ENCODE assay signal across 22 cellular contexts in the genomic region with DNA sequence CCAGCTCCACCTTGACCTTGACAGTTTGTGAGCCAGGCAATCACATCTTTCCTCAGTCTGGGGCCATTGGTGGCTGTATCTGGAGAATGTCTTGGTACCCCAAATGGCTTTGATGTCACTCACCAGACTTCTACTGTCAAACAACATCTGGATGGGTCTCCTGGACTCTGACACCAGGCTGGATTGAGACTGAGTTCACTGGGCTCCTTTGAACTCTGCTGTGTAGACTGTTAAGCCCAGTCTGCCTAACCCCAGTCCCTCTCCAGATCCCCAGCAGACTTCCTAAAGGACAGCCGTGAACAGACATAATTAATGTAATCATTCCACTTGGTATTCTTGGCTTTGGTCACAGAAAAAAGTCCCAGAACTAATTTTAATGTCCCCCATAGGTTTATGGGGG.
"Had no signal": no experiment of that assay in that cellular context is flagged by ENCODE, and none has a peak within 500 bp of the region (broad histone marks: within the 10 kb centered on the region; RNA-seq: fewer than 3 reads in every experiment).

No MANE protein-coding gene starts in this region.

- H3K9me3 Mint-ChIP-seq: effector memory CD8-positive, alpha-beta T cell; endodermal cell; mesothelial cell of epicardium had no signal

- ATAC-seq: effector memory CD8-positive, alpha-beta T cell; esophagus mucosa; gastrocnemius medialis; heart right ventricle; left cardiac atrium; left lung; left ventricle myocardium superior; lower lobe of right lung; mucosa of descending colon had no signal

- H3K27ac ChIP-seq: coronary artery, epithelial cell of prostate, esophagus squamous epithelium, gastrocnemius medialis, heart right ventricle, left lung, lower lobe of right lung had no signal

- H3K4me1 ChIP-seq: gastrocnemius medialis had no signal

- H3K36me3 Mint-ChIP-seq: mesothelial cell of epicardium had no signal

- H3K4me3 ChIP-seq: coronary artery, esophagus squamous epithelium, gastrocnemius medialis, heart right ventricle, left lung, lower lobe of right lung, mucosa of descending colon had no signal

- DNase-seq: effector CD8-positive, alpha-beta T cell; effector memory CD8-positive, alpha-beta T cell; endodermal cell; erythroblast; esophagus squamous epithelium; foreskin fibroblast; foreskin melanocyte; gastrocnemius medialis; glutamatergic neuron; head of caudate nucleus; heart right ventricle; hippocampal formation; left cardiac atrium; left lung; left ventricle myocardium superior; lower lobe of right lung; mesenchymal stem cell; mucosa of descending colon had no signal

- H3K27ac Mint-ChIP-seq: endodermal cell, mesothelial cell of epicardium had no signal

- H3K4me3 Mint-ChIP-seq: effector memory CD8-positive, alpha-beta T cell; endodermal cell; mesothelial cell of epicardium had no signal

- H3K9me3 ChIP-seq: esophagus squamous epithelium, gastrocnemius medialis, heart right ventricle, left lung, lower lobe of right lung, mucosa of descending colon had no signal

- H3K36me3 ChIP-seq: esophagus squamous epithelium, gastrocnemius medialis, heart right ventricle, left lung, lower lobe of right lung had no signal
